Comparison of ENCODE assay signal across 28 cellular contexts in the genomic region with DNA sequence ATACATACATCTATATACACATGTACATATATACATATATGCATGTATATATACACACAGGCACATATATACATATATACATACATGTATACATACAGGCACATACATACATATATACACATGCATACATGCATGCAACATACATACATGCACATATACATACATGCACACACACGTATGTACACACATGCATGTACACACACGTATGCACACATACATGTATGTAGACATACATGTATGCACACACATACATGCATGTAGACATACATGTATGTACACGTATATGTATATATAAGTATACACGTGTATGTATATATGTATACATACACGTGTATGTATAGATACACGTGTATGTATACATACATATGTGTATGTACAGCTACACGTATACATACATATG.
"Had no signal": no experiment of that assay in that cellular context is flagged by ENCODE, and none has a peak within 500 bp of the region (broad histone marks: within the 10 kb centered on the region; RNA-seq: fewer than 3 reads in every experiment).

No MANE protein-coding gene starts in this region.

- H3K9me3 ChIP-seq: ascending aorta had no signal

- H3K4me3 ChIP-seq: ascending aorta, coronary artery, dorsolateral prefrontal cortex had no signal

- H3K4me1 ChIP-seq: ascending aorta had no signal

- DNase-seq: activated CD4-positive, alpha-beta memory T cell treated with anti-CD3 and anti-CD28 coated beads, Interleukin-2, amount 10 ng/mL, durations not matched to agents 7 days and 5 days; activated CD4-positive, alpha-beta T cell treated with anti-CD3 and anti-CD28 coated beads for 1 hour; activated CD4-positive, alpha-beta T cell treated with anti-CD3 and anti-CD28 coated beads for 4 hours; activated CD4-positive, alpha-beta T cell treated with anti-CD3 and anti-CD28 coated beads, Interleukin-2, amount 10 ng/mL, durations not matched to agents 7 days and 5 days; activated CD4-positive, alpha-beta T cell treated with anti-CD3 and anti-CD28 coated beads, Interleukin-2, amount 50 U/mL, for 4 hours; activated CD8-positive, alpha-beta memory T cell treated with anti-CD3 and anti-CD28 coated beads, Interleukin-2, amount 50 U/mL, for 48 hours; activated gamma-delta T cell; activated naive CD4-positive, alpha-beta T cell; activated naive CD4-positive, alpha-beta T cell treated with anti-CD3 and anti-CD28 coated beads, Interleukin-2, amount 10 ng/mL, durations not matched to agents 7 days and 5 days; activated naive CD8-positive, alpha-beta T cell treated with anti-CD3 and anti-CD28 coated beads, Interleukin-2, amount 10 ng/mL, durations not matched to agents 7 days and 5 days; activated T-cell treated with anti-CD3 and anti-CD28 coated beads for 4 hours; activated T-cell treated with anti-CD3 and anti-CD28 coated beads, Interleukin-2, amount 50 U/mL, for 24 hours; activated T-cell treated with anti-CD3 and anti-CD28 coated beads, Interleukin-2, amount 50 U/mL, for 72 hours; brain microvascular endothelial cell; dorsolateral prefrontal cortex; effector memory CD4-positive, alpha-beta T cell; endodermal cell; foreskin fibroblast; head of caudate nucleus; T-helper 2 cell had no signal

- H3K27me3 ChIP-seq: ascending aorta, brain microvascular endothelial cell, dorsolateral prefrontal cortex had no signal

- H3K36me3 ChIP-seq: ascending aorta, brain microvascular endothelial cell had no signal

- ATAC-seq: activated naive CD4-positive, alpha-beta T cell treated with anti-CD3 and anti-CD28 coated beads, Interleukin-2, amount 50 U/mL, for 72 hours; activated T-cell treated with anti-CD3 and anti-CD28 coated beads, Interleukin-2, amount 50 U/mL, for 72 hours; esophagus mucosa; WTC11 had no signal

- FAIRE-seq: bronchial epithelial cell, TTC549 had no signal

- H3K27ac ChIP-seq: ascending aorta, brain microvascular endothelial cell, coronary artery, dorsolateral prefrontal cortex, VCaP had no signal
